Comparison of ENCODE assay signal across 8 cellular contexts in the genomic region with DNA sequence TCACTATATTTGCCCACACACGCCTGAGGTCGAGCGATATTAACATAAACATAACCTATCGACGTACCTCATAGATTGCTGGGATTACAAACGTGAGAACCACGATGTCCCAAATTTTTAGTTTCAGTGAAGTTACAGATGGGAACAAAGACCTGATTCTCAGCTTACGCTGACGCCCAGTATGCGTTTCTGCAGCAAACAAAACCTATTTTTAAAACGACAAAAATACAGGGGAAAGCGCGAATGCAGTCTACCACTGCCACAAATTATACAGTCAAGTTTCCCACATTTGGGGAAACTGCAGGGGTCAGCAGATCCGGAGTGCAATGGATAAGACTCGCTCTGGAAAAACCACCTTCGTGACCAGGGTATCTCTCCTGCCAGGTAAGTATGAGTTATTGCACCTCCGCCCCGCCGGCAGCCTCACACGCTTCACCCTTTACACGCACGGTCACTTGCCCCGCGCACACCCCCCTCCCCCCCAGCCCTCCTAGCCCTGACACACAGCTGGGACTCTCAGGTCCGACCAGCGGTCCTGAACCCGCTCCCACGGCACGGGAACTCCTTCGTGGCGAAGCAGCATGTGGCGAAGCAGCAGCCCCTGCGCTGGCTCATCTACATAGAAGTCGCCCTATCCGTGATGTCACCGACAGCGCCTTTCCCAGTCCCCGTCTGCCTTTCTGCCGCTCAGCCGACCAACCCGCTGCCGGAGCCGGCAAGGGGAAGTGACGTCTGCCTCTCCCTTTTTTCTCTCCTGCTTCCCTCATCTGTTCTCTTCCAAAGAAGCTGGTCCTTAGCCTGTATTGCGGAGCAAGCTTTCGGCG. TPM values are rescaled to one million over a fixed set of nuclear protein-coding genes. Genes with fewer than 3 reads are reported as not detected.
A peak's percentile ranks its signal among the peaks of the same experiment; 100 is the strongest.
DNase-seq lines count a peak whose midpoint lies in the region; ATAC-seq and TF ChIP-seq lines count a peak whose summit lies in the region.
"Not testable (repeated sequence)": the region's sequence is repeated elsewhere in the genome, so short reads cannot be mapped to it uniquely, and the experiment has no call there.

No MANE protein-coding gene starts in this region.

- peak overlapping the region; percentile 52 for H3K27ac ChIP-seq in Karpas-422 (ENCODE audit: low read length)
- peak overlapping the region; percentile 77 to 88 (median 86) for H3K27ac ChIP-seq in Peyer's patch
- peak overlapping the region; percentile 80 to 87 (median 84) for H3K27ac ChIP-seq in esophagus muscularis mucosa (replicated peaks in 1 of 4)
- peak overlapping the region; percentile 80 for H3K27ac ChIP-seq in muscle layer of colon (ENCODE audit: low read depth, low read length)

- TF ChIP-seq POLR2A in Peyer's patch (IDR thresholded peaks at IDR 0.05) (peak; percentile 88 to 98), esophagus muscularis mucosa (IDR thresholded peaks at IDR 0.05; ENCODE audit: low read depth) (peak; percentile 98)

- H3K9me3 ChIP-seq in Karpas-422 (ENCODE audit: low read length); Peyer's patch; esophagus muscularis mucosa; muscle layer of colon (ENCODE audit: low read length): not testable (repeated sequence)

- intact Hi-C loops in esophagus muscularis mucosa (cut with DNase I) = not testable (repeated sequence)

- H3K9ac ChIP-seq in Karpas-422 (ENCODE audit: low read length) (peak overlapping the region; percentile 67), muscle layer of colon (ENCODE audit: low read length) (peak overlapping the region; percentile 58)

- H4K20me1 ChIP-seq in Karpas-422 (ENCODE audit: insufficient read depth, low read depth, low read length) = not testable (repeated sequence)

- H2AFZ ChIP-seq in Karpas-422 (ENCODE audit: low read length) = not testable (repeated sequence)

- DNase-seq in DMS114 treated with DMSO at 0.1 percent for 48 hours (lab: John Stamatoyannopoulos, UW; ENCODE audit: unreplicated experiment) = peak; percentile 96
- peak; percentile 96 for DNase-seq in Karpas-422
- peak; percentile 84 to 93 (median 85) for DNase-seq in Peyer's patch
- peak; percentile 56 for DNase-seq in activated T-helper 1 cell treated with Interleukin-2 at 50 U/mL for 16 hours (ENCODE audit: low read depth)
- DNase-seq in esophagus muscularis mucosa (ENCODE audit: extremely low spot score) = peak; percentile 95
- DNase-seq in stimulated activated CD8-positive, alpha-beta memory T cell treated with anti-CD3 and anti-CD28 coated beads, Interleukin-4, amount 100 ng/mL, for 48 hours = peak; percentile 87

- not testable (repeated sequence) for TF ChIP-seq EP300 in esophagus muscularis mucosa (IDR thresholded peaks at IDR 0.05)

- ATAC-seq in GM21717 (IDR thresholded peaks at IDR 0.05; ENCODE audit: unreplicated experiment) = peak; percentile 73

- H3K4me3 ChIP-seq in Karpas-422 (ENCODE audit: low read length) = peak overlapping the region; percentile 61; the same call in 1 of the 2 replicates
- H3K4me3 ChIP-seq in Peyer's patch = peak overlapping the region; percentile 28 to 50 (median 40)
- H3K4me3 ChIP-seq in esophagus muscularis mucosa = peak overlapping the region; percentile 51 to 55 (median 54)
- H3K4me3 ChIP-seq in muscle layer of colon (ENCODE audit: low read depth in 1 of 2, low read length in 2 of 2) = peak overlapping the region; percentile 26 to 60

- not testable (repeated sequence) for H3K9me2 ChIP-seq in Karpas-422 (replicated peaks; ENCODE audit: insufficient read depth, low read length)

- 2% methylated on average over 45 of the region's 47 CpGs for WGBS in esophagus muscularis mucosa

- H3K4me2 ChIP-seq in Karpas-422 (ENCODE audit: low read depth, low read length, poor library complexity, severe bottlenecking) = peak overlapping the region; percentile 67

- H3K36me3 ChIP-seq in Karpas-422 (ENCODE audit: insufficient read depth, low read length); Peyer's patch; esophagus muscularis mucosa; muscle layer of colon (ENCODE audit: insufficient read depth, low read length): not testable (repeated sequence)

- not testable (repeated sequence) for H3K79me2 ChIP-seq in Karpas-422 (ENCODE audit: low read length)

- not testable (repeated sequence) for TF ChIP-seq CTCF in Peyer's patch (IDR thresholded peaks at IDR 0.05); esophagus muscularis mucosa (IDR thresholded peaks at IDR 0.05)

- not testable (repeated sequence) for H3K27me3 ChIP-seq in Karpas-422 (ENCODE audit: low read length); Peyer's patch; esophagus muscularis mucosa; muscle layer of colon (ENCODE audit: control insufficient read depth in 1 of 2, insufficient read depth in 2 of 2, low read length in 2 of 2)

- H3K4me1 ChIP-seq in Karpas-422 (ENCODE audit: low read length); Peyer's patch; muscle layer of colon (ENCODE audit: insufficient read depth, low read length): not testable (repeated sequence)
- peaks cover 0 to 11% (median 5%) of the 10 kb centered on the region in 4 donors for H3K4me1 ChIP-seq in esophagus muscularis mucosa

RNA-seq across cellular contexts. Expression of a gene that starts 30.5 kb away (rescaled TPM):
- not detected in 2 replicates for total RNA-seq in Karpas-422 (2014; rRNA removed; shearing (Covaris generic); ENCODE audit: low replicate concordance)
- total RNA-seq in Peyer's patch = not detected
- total RNA-seq in esophagus muscularis mucosa = not detected

RNA-seq across cellular contexts. Expression of a gene that starts 55.7 kb away (rescaled TPM):
- 130 and 269 TPM in 2 replicates for total RNA-seq in Karpas-422 (2014; rRNA removed; shearing (Covaris generic); ENCODE audit: low replicate concordance)
- total RNA-seq in Peyer's patch = 1,000 to 10,000 TPM in 2 of 4 donors, 100 to 1,000 TPM in 2; 313 to 1,366 (median 694) TPM
- total RNA-seq in esophagus muscularis mucosa = 1,000 to 10,000 TPM; 1,186 to 4,171 (median 2,482) TPM

Comparison
In these comparisons a context has a peak if more than half of its experiments do, and no peak if none do; other contexts are left out.
1. Peak in every context shown above with its lines: DNase-seq, ATAC-seq, H3K4me3 ChIP-seq and H3K27ac ChIP-seq.